In the genomic region with DNA sequence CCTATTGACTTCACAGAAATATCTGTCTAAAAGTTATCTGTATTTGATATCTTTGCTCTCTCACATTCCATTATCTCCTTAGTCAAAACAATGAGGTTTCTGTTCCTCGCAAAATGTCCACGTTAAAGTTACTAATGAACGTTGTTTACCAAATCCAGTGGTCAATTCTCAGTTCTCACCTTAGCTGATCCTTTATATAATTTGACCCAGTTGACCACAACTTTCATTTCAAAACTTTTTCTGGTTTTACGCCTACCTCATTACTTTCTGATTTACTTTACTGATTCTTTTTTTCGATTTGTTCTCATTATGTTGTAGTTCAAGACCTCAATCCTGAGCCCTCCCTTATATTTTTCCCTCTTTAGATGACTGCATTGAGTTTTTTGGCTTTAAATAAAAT, we compare ENCODE assay signal across 10 cellular contexts.
"Had no signal": no experiment of that assay in that cellular context is flagged by ENCODE, and none has a peak within 500 bp of the region (broad histone marks: within the 10 kb centered on the region; RNA-seq: fewer than 3 reads in every experiment).

No MANE protein-coding gene starts in this region.

- H3K27me3 Mint-ChIP-seq: IgD-negative memory B cell had no signal

- H3K9ac ChIP-seq: KMS-11 had no signal

- H3K4me1 Mint-ChIP-seq: GM23338, H9, IgD-negative memory B cell had no signal

- H3K27ac Mint-ChIP-seq: GM23338, H9, IgD-negative memory B cell had no signal

- DNase-seq: H9, HCEC 1CT, Karpas-422, KBM-7 had no signal

- H3K27ac ChIP-seq: HL-60, KMS-11 had no signal

- FAIRE-seq: H54, HepG2 had no signal

- ATAC-seq: GM23338, HepG2 had no signal

- H3K4me2 ChIP-seq: GM23338, KMS-11 had no signal

- H3K4me3 Mint-ChIP-seq: GM23338, H9, IgD-negative memory B cell had no signal

- H3K4me3 ChIP-seq: GM23338 had no signal

- H3K36me3 Mint-ChIP-seq: IgD-negative memory B cell had no signal

- H3K9me3 Mint-ChIP-seq: GM23338, IgD-negative memory B cell had no signal

- H2AFZ ChIP-seq: GM23338 had no signal
